Comparison of ENCODE assay signal across 13 cellular contexts in the genomic region with DNA sequence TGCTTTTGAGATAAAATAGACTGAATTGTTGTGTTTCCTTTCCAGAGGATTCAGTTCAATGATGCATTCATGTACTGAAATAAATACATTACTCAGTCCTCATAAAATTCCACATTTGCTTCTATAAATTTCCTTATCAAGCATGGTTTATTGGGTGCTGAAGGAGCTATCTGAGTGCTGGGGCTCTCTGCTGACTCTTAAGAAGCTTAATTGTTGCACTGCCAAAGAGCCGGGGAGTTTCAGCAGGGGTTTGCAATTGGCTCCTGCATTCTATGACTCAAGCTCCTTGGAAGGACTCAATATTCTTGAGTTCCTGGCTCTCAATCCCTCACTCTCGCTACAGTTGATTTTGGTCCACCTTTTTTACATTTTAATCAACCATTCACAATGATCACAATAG.
DNase-seq lines count a peak whose midpoint lies in the region; ATAC-seq and TF ChIP-seq lines count a peak whose summit lies in the region.
"Had no signal": no experiment of that assay in that cellular context is flagged by ENCODE, and none has a peak within 500 bp of the region (broad histone marks: within the 10 kb centered on the region; RNA-seq: fewer than 3 reads in every experiment).

No MANE protein-coding gene starts in this region.

- peak overlapping the region; percentile 29 for H3K4me2 ChIP-seq in GM23248 (ENCODE audit: unreplicated experiment)

- H3K27me3 ChIP-seq in GM23248 (replicated peaks; ENCODE audit: insufficient read depth), result no peaks in the 10 kb centered on the region
- no peaks in the 10 kb centered on the region for H3K27me3 ChIP-seq in testis
- H3K27me3 ChIP-seq in gastroesophageal sphincter, result no peaks in the 10 kb centered on the region

- no peaks in the 10 kb centered on the region for H3K79me2 ChIP-seq in GM23248 (ENCODE audit: insufficient read depth)

- H3K36me3 ChIP-seq in GM23248 (ENCODE audit: low read depth) (no peaks in the 10 kb centered on the region), testis (ENCODE audit: low read depth, missing control alignments) (no peaks in the 10 kb centered on the region), gastroesophageal sphincter (no peaks in the 10 kb centered on the region)
- H3K36me3 ChIP-seq: thoracic aorta had no signal

- no peak for TF ChIP-seq POLR2A in testis (IDR thresholded peaks at IDR 0.05)
- no peak for TF ChIP-seq POLR2A in gastroesophageal sphincter (IDR thresholded peaks at IDR 0.05)

- H3F3A ChIP-seq in GM23248 (ENCODE audit: insufficient read depth), result peaks cover 9% of the 10 kb centered on the region; the same call in 1 of the 2 replicates

- H3K4me3 ChIP-seq in GM23248 (no peak overlapping the region), astrocyte of the cerebellum (ENCODE audit: low read depth, low read length) (no peak overlapping the region), testis (no peak overlapping the region), gastroesophageal sphincter (no peak overlapping the region)
- H3K4me3 ChIP-seq: thoracic aorta had no signal

- no peak for TF ChIP-seq EP300 in gastroesophageal sphincter (IDR thresholded peaks at IDR 0.05)

- in situ Hi-C loops in GM23248 (cut with MboI) (no loop called here), astrocyte of the cerebellum (cut with HindIII; ENCODE audit: low sequenced_read_pairs) (no loop called here)

- 0 out of 2 replicates have a peak overlapping the region, but pooled peaks have one; percentile 17 for H3K27ac ChIP-seq in GM23248
- H3K27ac ChIP-seq in testis, result no peak overlapping the region
- H3K27ac ChIP-seq in gastroesophageal sphincter, result no peak overlapping the region

- WGBS in GM23248 (ENCODE audit: low coverage in 1 of 2, low lambda C conversion rate in 2 of 2, missing lambda C conversion rate in 2 of 2), 2 experiments, result 3% methylated on average over 2 of the region's 2 CpGs
- 51 to 67% methylated on average over 2 of the region's 2 CpGs for WGBS in testis, 2 donors
- WGBS in gastroesophageal sphincter (ENCODE audit: low coverage in 1 of 2), 2 donors, result 20 to 38% methylated on average over 2 of the region's 2 CpGs

- no peak overlapping the region for H3K9ac ChIP-seq in GM23248

- H3K9me3 ChIP-seq in GM23248 (ENCODE audit: low read depth), result no peaks in the 10 kb centered on the region
- H3K9me3 ChIP-seq in testis, result no peaks in the 10 kb centered on the region
- H3K9me3 ChIP-seq in gastroesophageal sphincter, result no peaks in the 10 kb centered on the region
- H3K9me3 ChIP-seq: thoracic aorta had no signal

- DNase-seq in GM23248 (peak; percentile 93), astrocyte of the cerebellum (ENCODE audit: low read depth) (peak; percentile 84), left ventricle myocardium superior (no peak), testis (peak; percentile 26), LoVo (ENCODE audit: low spot score) (no peak), H4 (ENCODE audit: low spot score) (no peak)
- DNase-seq: activated CD4-positive, alpha-beta T cell treated with anti-CD3 and anti-CD28 coated beads, Interleukin-2, amount 50 U/mL, for 1 hour; activated naive CD4-positive, alpha-beta T cell treated with anti-CD3 and anti-CD28 coated beads, Interleukin-2, amount 10 ng/mL, durations not matched to agents 7 days and 5 days; immature natural killer cell; NCI-H526; SW 1271 had no signal

- ATAC-seq in left ventricle myocardium superior, result peak; percentile 87
- no peak for ATAC-seq in gastroesophageal sphincter

- H2AFZ ChIP-seq in GM23248, result no peak overlapping the region

- H3K9me2 ChIP-seq in GM23248 (ENCODE audit: insufficient read depth), result 0 out of 2 replicates have a peak, but pooled peaks cover 5% of the 10 kb centered on the region

- H4K20me1 ChIP-seq in GM23248 (ENCODE audit: insufficient read depth), result no peaks in the 10 kb centered on the region

- peaks cover 23% of the 10 kb centered on the region for H3K4me1 ChIP-seq in GM23248 (ENCODE audit: insufficient read depth)
- H3K4me1 ChIP-seq in testis, result no peaks in the 10 kb centered on the region
- peaks cover 0 to 3% (median 0%) of the 10 kb centered on the region in 3 donors for H3K4me1 ChIP-seq in gastroesophageal sphincter

- intact Hi-C loops in left ventricle myocardium superior (cut with micrococcal nuclease) (no loop called here), testis (cut with DNase I; ENCODE audit: low total_unique reads) (no loop called here)

- TF ChIP-seq CTCF in astrocyte of the cerebellum (IDR thresholded peaks at IDR 0.05; ENCODE audit: low read depth, low read length, missing control alignments), result no peak
- no peak for TF ChIP-seq CTCF in testis (IDR thresholded peaks at IDR 0.05)
- no peak for TF ChIP-seq CTCF in gastroesophageal sphincter (IDR thresholded peaks at IDR 0.05)

Comparison
In these comparisons a context has a peak if more than half of its experiments do, and no peak if none do; other contexts are left out.
1. DNase-seq: peak in GM23248 (single experiment), astrocyte of the cerebellum (single experiment) and testis (single experiment); none in left ventricle myocardium superior (single experiment), LoVo (single experiment) and H4 (single experiment).